In genomic region chr18:62289047-62289446, GRCh38 we compare ENCODE assay signal across 12 cellular contexts. TPM values are rescaled to one million over a fixed set of nuclear protein-coding genes. Genes with fewer than 3 reads are reported as not detected.
DNase-seq lines count a peak whose midpoint lies in the region; ATAC-seq and TF ChIP-seq lines count a peak whose summit lies in the region.
"Had no signal": no experiment of that assay in that cellular context is flagged by ENCODE, and none has a peak within 500 bp of the region (broad histone marks: within the 10 kb centered on the region; RNA-seq: fewer than 3 reads in every experiment).

No MANE protein-coding gene starts in this region.

- peak; percentile 75 to 90 for ATAC-seq in activated CD4-positive, CD25-positive, alpha-beta regulatory T cell treated with anti-CD3 and anti-CD28 coated beads, Interleukin-2, amount 50 U/mL, for 24 hours
- ATAC-seq in GM21576 (IDR thresholded peaks at IDR 0.05; ENCODE audit: unreplicated experiment) (peak; percentile 53), HG03432 (IDR thresholded peaks at IDR 0.05; ENCODE audit: unreplicated experiment) (peak; percentile 71), sciatic nerve (no peak)

- no peak for DNase-seq in activated CD4-positive, CD25-positive, alpha-beta regulatory T cell treated with anti-CD3 and anti-CD28 coated beads, Interleukin-2, amount 50 U/mL, for 72 hours
- DNase-seq in head of caudate nucleus (no peak), sciatic nerve (ENCODE audit: low spot score) (no peak)
- DNase-seq in effector CD4-positive, alpha-beta T cell, result no peak
- DNase-seq: activated gamma-delta T cell treated with Interleukin-2 at 50 U/mL for 16 hours; effector memory CD4-positive, alpha-beta T cell; naive thymus-derived CD4-positive, alpha-beta T cell; NCI-H187 had no signal

- H3K9me3 ChIP-seq in neutrophil, result no peaks in the 10 kb centered on the region

- H3K4me3 ChIP-seq in neutrophil (ENCODE audit: low read depth in 1 of 2, low read length in 1 of 2), result no peak overlapping the region

- no peak for TF ChIP-seq CTCF in neutrophil (IDR thresholded peaks at IDR 0.05)

- intact Hi-C loops in head of caudate nucleus (cut with DNase I) (no loop called here), sciatic nerve (cut with DNase I) (no loop called here)

- peaks cover 0 to 10% of the 10 kb centered on the region in 2 experiments for H3K4me1 ChIP-seq in neutrophil (ENCODE audit: control insufficient read depth in 1 of 2, insufficient read depth in 1 of 2, low read depth in 1 of 2, low read length in 1 of 2)

- no peaks in the 10 kb centered on the region for H3K27me3 ChIP-seq in neutrophil

- H3K27ac ChIP-seq in neutrophil, result peak overlapping the region; percentile 52

- peaks cover 41% of the 10 kb centered on the region for H3K36me3 ChIP-seq in neutrophil

RNA-seq across cellular contexts. Expression of gene TNFRSF11A, which starts 36.1 kb away (rescaled TPM):
- 2.7 TPM for total RNA-seq in sciatic nerve
